In the genomic region with DNA sequence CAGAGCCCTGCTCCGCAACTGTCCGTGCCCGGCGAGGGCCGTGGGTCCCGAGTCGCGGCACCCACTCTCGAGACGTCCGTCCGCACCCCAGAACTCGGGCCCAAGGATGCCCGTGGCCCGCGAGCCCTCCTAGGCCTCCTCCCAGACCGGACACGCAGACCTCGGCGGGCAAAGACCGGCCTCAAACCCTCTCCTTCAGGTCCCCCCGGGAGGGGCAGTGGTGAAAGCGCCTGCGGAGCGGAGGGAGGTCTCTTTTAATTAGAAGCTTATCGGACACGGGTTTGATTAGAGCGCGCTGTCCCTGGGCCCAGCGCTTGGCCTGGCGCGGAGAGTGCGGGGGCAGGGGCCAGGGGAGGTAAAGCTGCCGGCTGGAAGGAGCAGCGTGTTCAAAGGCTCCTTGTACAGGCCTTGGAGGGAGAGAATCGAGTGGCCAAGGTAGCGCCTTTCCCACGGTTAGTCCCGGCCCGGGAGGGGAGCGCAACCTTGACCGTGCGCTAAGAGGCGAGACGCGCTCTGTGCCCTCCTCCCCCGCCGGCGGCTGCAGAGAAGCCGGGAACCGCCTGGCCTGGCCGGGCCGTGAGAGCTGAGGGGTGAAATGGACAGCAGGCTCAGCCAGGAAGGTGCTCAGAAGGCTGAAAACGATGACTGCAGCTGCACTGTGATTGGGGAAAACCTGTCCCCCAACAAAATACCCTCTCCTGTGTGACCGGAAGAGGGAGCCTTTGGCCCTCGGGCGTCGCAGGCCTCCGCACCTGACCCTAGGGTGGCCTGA, we compare ENCODE assay signal across 15 cellular contexts. TPM values are rescaled to one million over a fixed set of nuclear protein-coding genes. Genes with fewer than 3 reads are reported as not detected.
A peak's percentile ranks its signal among the peaks of the same experiment; 100 is the strongest.
DNase-seq lines count a peak whose midpoint lies in the region; ATAC-seq, FAIRE-seq and TF ChIP-seq lines count a peak whose summit lies in the region.
"Had no signal": no experiment of that assay in that cellular context is flagged by ENCODE, and none has a peak within 500 bp of the region (broad histone marks: within the 10 kb centered on the region; RNA-seq: fewer than 3 reads in every experiment).

No MANE protein-coding gene starts in this region.

- H3K9ac ChIP-seq in GM12878 (ENCODE audit: control insufficient read depth, insufficient read depth, low read length) (no peak overlapping the region), iPS-20b (ENCODE audit: low read depth, low read length) (no peak overlapping the region), smooth muscle cell (ENCODE audit: low read depth) (no peak overlapping the region)

- H3K36me3 ChIP-seq in GM23338 (ENCODE audit: insufficient read depth), result no peaks in the 10 kb centered on the region
- no peaks in the 10 kb centered on the region for H3K36me3 ChIP-seq in GM12878 (ENCODE audit: control insufficient read depth in 2 of 2, insufficient read depth in 2 of 2, low read length in 1 of 2)
- H3K36me3 ChIP-seq in iPS-20b (ENCODE audit: insufficient read depth, low read depth, low read length), result no peaks in the 10 kb centered on the region
- H3K36me3 ChIP-seq in smooth muscle cell (ENCODE audit: low read depth), result no peaks in the 10 kb centered on the region

- BruUV-seq in GM12878 (replicated peaks; lab: Mats Ljungman, UMichigan), result no TSS peak

- in situ Hi-C loops in GM12878 (cut with MboI), result no loop called here

- no peaks in the 10 kb centered on the region for H3K9me2 ChIP-seq in GM23338 (ENCODE audit: insufficient read depth)

- TF ChIP-seq EP300 in GM12878 (IDR thresholded peaks at IDR 0.05; ENCODE audit: borderline replicate concordance in 1 of 2, control insufficient read depth in 1 of 2, low read depth in 2 of 2, low read length in 2 of 2), result no peak

- CTCF ChIA-PET in GM12878 (lab: Yijun Ruan, JAX), result interaction anchor here (1.2 kb wide), 1 partner anchor 44 kb away, joined by 3 read pairs; no protein-coding TSS in a partner anchor

- H3K27me3 ChIP-seq in GM23338 (ENCODE audit: insufficient read depth) (peaks cover 99% of the 10 kb centered on the region), GM12878 (replicated peaks in 1 of 2; ENCODE audit: control insufficient read depth in 2 of 2, insufficient read depth in 2 of 2, low read length in 1 of 2) (peaks cover 16 to 32% of the 10 kb centered on the region in 2 experiments), iPS-20b (ENCODE audit: insufficient read depth, low read length) (peaks cover 100% of the 10 kb centered on the region), smooth muscle cell (ENCODE audit: low read depth) (peaks cover 100% of the 10 kb centered on the region)

- H3K79me2 ChIP-seq in GM23338 (replicated peaks; ENCODE audit: insufficient read depth) (no peaks in the 10 kb centered on the region), GM12878 (ENCODE audit: control insufficient read depth, insufficient read depth, low read length) (no peaks in the 10 kb centered on the region), smooth muscle cell (ENCODE audit: low read depth) (no peaks in the 10 kb centered on the region)

- no peak for FAIRE-seq in GM12878 (lab: Jason Lieb, UNC)

- H4K20me1 ChIP-seq in GM23338 (replicated peaks; ENCODE audit: insufficient read depth), result peaks cover 23% of the 10 kb centered on the region
- H4K20me1 ChIP-seq in GM12878 (ENCODE audit: control insufficient read depth, insufficient read depth), result no peaks in the 10 kb centered on the region
- H4K20me1 ChIP-seq in smooth muscle cell (ENCODE audit: low read depth), result no peaks in the 10 kb centered on the region

- intact Hi-C loops in GM12878 (cut with micrococcal nuclease; ENCODE audit: unreplicated experiment), result no loop called here

- H3K4me2 ChIP-seq in GM23338 (peak overlapping the region; percentile 88), GM12878 (ENCODE audit: control insufficient read depth, insufficient read depth) (no peak overlapping the region), smooth muscle cell (peak overlapping the region; percentile 61)

- peak overlapping the region; percentile 66 for H2AFZ ChIP-seq in GM23338
- no peak overlapping the region for H2AFZ ChIP-seq in GM12878 (ENCODE audit: control insufficient read depth, low read depth, low read length)
- H2AFZ ChIP-seq in smooth muscle cell (ENCODE audit: low read depth), result no peak overlapping the region

- 56% methylated on average over 59 of the region's 59 CpGs for WGBS in GM12878 (ENCODE audit: insufficient coverage, insufficient replicate concordance, low lambda C conversion rate, missing lambda C conversion rate)
- WGBS in smooth muscle cell (ENCODE audit: low lambda C conversion rate), result 6% methylated on average over 57 of the region's 59 CpGs

- H3K27ac ChIP-seq in GM23338 (ENCODE audit: low read depth) (no peak overlapping the region), GM12878 (ENCODE audit: control insufficient read depth, insufficient read depth) (no peak overlapping the region), iPS-20b (ENCODE audit: low read length) (no peak overlapping the region), smooth muscle cell (ENCODE audit: low read depth) (no peak overlapping the region)

- peaks cover 95% of the 10 kb centered on the region for H3K27me3 Mint-ChIP-seq in GM23338 (ENCODE audit: insufficient read depth, low read depth, poor library complexity)

- no peak for TF ChIP-seq POLR2A in GM12878 (IDR thresholded peaks at IDR 0.05; ENCODE audit: low read depth, low read length)

- SMC1A ChIA-PET in GM12878 (lab: Charles Lee; ENCODE audit: uncharacterized antibody, unreplicated experiment), result interaction anchor here (0.6 kb wide), 1 partner anchor 34 kb away, joined by 3 read pairs; no protein-coding TSS in a partner anchor

- H3K9me3 ChIP-seq in GM12878 (replicated peaks; ENCODE audit: control insufficient read depth, insufficient read depth, low read length), result no peaks in the 10 kb centered on the region; the same call in 2 of the 3 replicates
- peaks cover 9% of the 10 kb centered on the region; the same call in 1 of the 2 replicates for H3K9me3 ChIP-seq in iPS-20b (ENCODE audit: insufficient read depth, low read depth, low read length)
- H3K9me3 ChIP-seq in smooth muscle cell (replicated peaks; ENCODE audit: low read depth), result no peaks in the 10 kb centered on the region

- H3K4me1 ChIP-seq in GM23338 (ENCODE audit: insufficient read depth), result peaks cover 42% of the 10 kb centered on the region; the same call in 1 of the 2 replicates
- H3K4me1 ChIP-seq in GM12878 (ENCODE audit: control insufficient read depth, insufficient read depth, low read length), result no peaks in the 10 kb centered on the region
- H3K4me1 ChIP-seq in iPS-20b (ENCODE audit: insufficient read depth, low read length), result peaks cover 7% of the 10 kb centered on the region; the same call in 1 of the 2 replicates
- peaks cover 29% of the 10 kb centered on the region for H3K4me1 ChIP-seq in smooth muscle cell (ENCODE audit: low read depth)

- H3K4me1 Mint-ChIP-seq in GM23338, result peaks cover 47% of the 10 kb centered on the region

- peak overlapping the region; percentile 62 for H3K4me3 Mint-ChIP-seq in GM23338
- H3K4me3 Mint-ChIP-seq: activated CD4-positive, alpha-beta memory T cell treated with anti-CD3 and anti-CD28 coated beads for 36 hours; activated naive CD4-positive, alpha-beta T cell treated with anti-CD3 and anti-CD28 coated beads, Interleukin-2, amount 50 U/mL, for 24 hours; natural killer cell; stimulated activated effector memory CD8-positive, alpha-beta T cell treated with anti-CD3 and anti-CD28 coated beads, Interleukin-12 subunit alpha, Interleukin-12 subunit beta, amount 100 ng/mL, for 72 hours had no signal

- RAD21 ChIA-PET in GM12878 (lab: Charles Lee; ENCODE audit: unreplicated experiment), result interaction anchor here (0.7 to 1.1 kb wide), 2 partner anchors 9 to 660 kb away, joined by 3 read pairs; no protein-coding TSS in a partner anchor

- DNase-seq in GM23338 (ENCODE audit: low spot score) (peak; percentile 78), GM12878 (ENCODE audit: low read depth, low spot score) (no peak), smooth muscle cell (lab: John Stamatoyannopoulos, UW; ENCODE audit: unreplicated experiment) (no peak), DMS153 (lab: John Stamatoyannopoulos, UW) (no peak), NOMO-1 treated with dmso at 0.1 percent for 144 hours (lab: John Stamatoyannopoulos, UW; ENCODE audit: unreplicated experiment) (no peak)
- DNase-seq: activated CD4-positive, alpha-beta memory T cell treated with anti-CD3 and anti-CD28 coated beads for 36 hours; effector memory CD4-positive, alpha-beta T cell; hypothalamus; natural killer cell; NCI-H82 had no signal

- H3F3A ChIP-seq in GM23338 (replicated peaks; ENCODE audit: low read depth) (peaks cover 6% of the 10 kb centered on the region), smooth muscle cell (ENCODE audit: low read depth) (no peaks in the 10 kb centered on the region)

- H3K9me3 Mint-ChIP-seq in GM23338, result peaks cover 9% of the 10 kb centered on the region; the same call in 2 of the 3 replicates
- H3K9me3 Mint-ChIP-seq: activated CD4-positive, alpha-beta memory T cell treated with anti-CD3 and anti-CD28 coated beads for 36 hours; activated naive CD4-positive, alpha-beta T cell treated with anti-CD3 and anti-CD28 coated beads, Interleukin-2, amount 50 U/mL, for 24 hours; natural killer cell; stimulated activated effector memory CD8-positive, alpha-beta T cell treated with anti-CD3 and anti-CD28 coated beads, Interleukin-12 subunit alpha, Interleukin-12 subunit beta, amount 100 ng/mL, for 72 hours had no signal

- TF ChIP-seq CTCF in GM23338 (conservative IDR thresholded peaks at IDR 0.05; ENCODE audit: low read depth in 2 of 2) (peak; percentile 52 to 71), GM12878 (IDR thresholded peaks at IDR 0.05 in 2 of 3, conservative IDR thresholded peaks at IDR 0.05 in 1 of 3; ENCODE audit: control insufficient read depth in 2 of 3, extremely low read depth in 1 of 3, insufficient read depth in 1 of 3, low read depth in 3 of 3, low read length in 3 of 3) (peak in 2 of 3 experiments; percentile 5 to 17; a peak in 1 of 6 replicates), smooth muscle cell (IDR thresholded peaks at IDR 0.05; ENCODE audit: borderline replicate concordance, insufficient read depth, poor library complexity, severe bottlenecking) (no peak)

- peaks cover 3% of the 10 kb centered on the region; the same call in 1 of the 3 replicates for H3K36me3 Mint-ChIP-seq in GM23338 (ENCODE audit: low read depth)
- H3K36me3 Mint-ChIP-seq: activated CD4-positive, alpha-beta memory T cell treated with anti-CD3 and anti-CD28 coated beads for 36 hours; activated naive CD4-positive, alpha-beta T cell treated with anti-CD3 and anti-CD28 coated beads, Interleukin-2, amount 50 U/mL, for 24 hours; natural killer cell; stimulated activated effector memory CD8-positive, alpha-beta T cell treated with anti-CD3 and anti-CD28 coated beads, Interleukin-12 subunit alpha, Interleukin-12 subunit beta, amount 100 ng/mL, for 72 hours had no signal

- TF ChIP-seq RAD21 in GM12878 (IDR thresholded peaks at IDR 0.05; ENCODE audit: insufficient read depth, low read depth, low read length), result peak; percentile 22; the same call in 1 of the 2 replicates

- no peak overlapping the region for H3K27ac Mint-ChIP-seq in GM23338
- H3K27ac Mint-ChIP-seq: activated CD4-positive, alpha-beta memory T cell treated with anti-CD3 and anti-CD28 coated beads for 36 hours; activated naive CD4-positive, alpha-beta T cell treated with anti-CD3 and anti-CD28 coated beads, Interleukin-2, amount 50 U/mL, for 24 hours; natural killer cell; stimulated activated effector memory CD8-positive, alpha-beta T cell treated with anti-CD3 and anti-CD28 coated beads, Interleukin-12 subunit alpha, Interleukin-12 subunit beta, amount 100 ng/mL, for 72 hours had no signal

- H3K4me3 ChIP-seq in GM23338 (peak overlapping the region; percentile 61), GM12878 (no peak overlapping the region), iPS-20b (ENCODE audit: low read length) (peak overlapping the region; percentile 51; the same call in 1 of the 2 replicates), smooth muscle cell (no peak overlapping the region)

- POLR2A ChIA-PET in GM12878 (lab: Charles Lee), result no interaction called here

- peak; percentile 11 for ATAC-seq in GM23338
- peak; percentile 41; the same call in 2 of the 3 replicates for ATAC-seq in GM12878
- ATAC-seq in GM19023 (IDR thresholded peaks at IDR 0.05; ENCODE audit: unreplicated experiment), result no peak
- ATAC-seq: natural killer cell; stimulated activated effector memory CD8-positive, alpha-beta T cell treated with anti-CD3 and anti-CD28 coated beads, Interleukin-12 subunit alpha, Interleukin-12 subunit beta, amount 100 ng/mL, for 72 hours had no signal

RNA-seq across cellular contexts. Expression of a gene that starts 4.6 kb away (rescaled TPM):
- total RNA-seq in GM23338 (2014; rRNA removed; shearing (Covaris generic)), result 0.16 and 0.21 TPM in 2 replicates
- not detected in 2 replicates for polyA plus RNA-seq in GM23338 (2016; fragmentation: Nextera tagmentation; extraction: Ambion mirVana)
- total RNA-seq in GM12878 (2013; cell fraction: nucleolus; rRNA removed), result 0.40 and 0.56 TPM in 2 replicates
- total RNA-seq in GM12878 (2014; rRNA removed), result not detected in 2 replicates
- total RNA-seq in GM12878 (2014; rRNA removed; fragmentation: Illumina TruSeq; extraction: Trizol), result 0.05 TPM in 1 of 2 replicates, not detected in the other
- total RNA-seq in GM12878 (2021), result not detected in 2 replicates
- 0.09 TPM for polyA plus RNA-seq in GM12878 (2011; ENCODE audit: low read depth)
- 0.37 and 0.69 TPM in 2 replicates for polyA plus RNA-seq in GM12878 (2011; rRNA removed)
- 0.30 and 0.39 TPM in 2 replicates for polyA plus RNA-seq in GM12878 (2011; cell fraction: cytosol; rRNA removed)
- 0.06 and 0.28 TPM in 2 replicates for polyA plus RNA-seq in GM12878 (2011; cell fraction: nucleus; rRNA removed)
- polyA plus RNA-seq in GM12878 (2012), result 0.08 TPM in 1 of 2 replicates, not detected in the other
- polyA plus RNA-seq in GM12878 (2014; fragmentation: Illumina TruSeq; extraction: Trizol), result not detected in 2 replicates
- not detected for polyA plus RNA-seq in GM12878 (2014; fragmentation: Nextera tagmentation; extraction: Ambion mirVana)
- 0.03 and 0.08 TPM in 2 replicates for polyA plus RNA-seq in GM12878 (2014; rRNA removed)
- under 1 TPM in 1 of 2 experiments, not detected in 1; 0.07 TPM for polyA plus RNA-seq in GM12878 (2016; fragmentation: Nextera tagmentation; extraction: Ambion mirVana)
- polyA minus RNA-seq in GM12878 (2011; rRNA and poly(A)+ RNA removed), result 0.15 and 0.36 TPM in 2 replicates
- polyA minus RNA-seq in GM12878 (2011; cell fraction: cytosol; rRNA and poly(A)+ RNA removed), result not detected in 2 replicates
- polyA minus RNA-seq in GM12878 (2011; cell fraction: nucleus; rRNA and poly(A)+ RNA removed), result 0.12 and 0.19 TPM in 2 replicates
- total RNA-seq in smooth muscle cell, result not detected in 2 replicates
- not detected in 2 replicates for polyA plus RNA-seq in smooth muscle cell
- total RNA-seq: activated CD4-positive, alpha-beta memory T cell treated with anti-CD3 and anti-CD28 coated beads for 36 hours; HT-29; natural killer cell had no signal

Comparison
In these comparisons a context has a peak if more than half of its experiments do, and no peak if none do; other contexts are left out.
1. H3K4me3 ChIP-seq: peak in GM23338 (single experiment) and iPS-20b (single experiment); none in GM12878 (single experiment) and smooth muscle cell (single experiment).